27 cellular contexts compared by ENCODE assay signal in the genomic region with DNA sequence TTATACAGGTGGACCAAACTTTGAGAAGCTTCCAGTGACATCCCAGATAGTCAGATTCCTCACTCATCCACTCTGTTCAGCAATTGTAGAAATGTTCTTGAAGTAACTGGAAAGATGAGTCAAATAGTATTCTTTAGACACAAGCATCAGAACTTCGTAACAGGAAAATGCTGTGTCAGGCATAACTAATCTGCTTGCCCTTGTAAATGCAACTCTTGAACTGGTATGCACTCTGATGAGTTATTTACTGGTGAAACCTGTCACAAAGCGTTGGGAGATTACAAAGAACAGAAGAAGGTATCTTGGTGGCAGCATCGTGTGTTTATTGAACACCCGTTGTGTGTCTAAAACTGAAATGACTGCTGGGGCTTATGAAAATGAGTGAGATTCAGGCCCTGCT. TPM values are rescaled to one million over a fixed set of nuclear protein-coding genes. Genes with fewer than 3 reads are reported as not detected.
DNase-seq lines count a peak whose midpoint lies in the region; ATAC-seq, FAIRE-seq and TF ChIP-seq lines count a peak whose summit lies in the region.
"Had no signal": no experiment of that assay in that cellular context is flagged by ENCODE, and none has a peak within 500 bp of the region (broad histone marks: within the 10 kb centered on the region; RNA-seq: fewer than 3 reads in every experiment).

No MANE protein-coding gene starts in this region.

- H4K20me1 ChIP-seq in HepG2 (ENCODE audit: insufficient read depth, low read length) = no peaks in the 10 kb centered on the region

- 74% methylated on average over 4 of the region's 4 CpGs for WGBS in HepG2 (ENCODE audit: low lambda C conversion rate)

- intact Hi-C loops in Right ventricle myocardium superior (cut with DNase I) (no loop called here), HepG2 (cut with micrococcal nuclease; ENCODE audit: unreplicated experiment) (no loop called here), vagina (cut with DNase I) (no loop called here)

- POLR2A ChIA-PET in HepG2 (lab: Yijun Ruan, JAX) = interaction anchor here (1.0 to 1.5 kb wide), 2 partner anchors 9 to 16 kb away, joined by 3 to 5 read pairs; no protein-coding TSS in a partner anchor

- no peak for DNase-seq in Right ventricle myocardium superior
- no peak for DNase-seq in right atrium auricular region (ENCODE audit: low spot score)
- DNase-seq in fibroblast of villous mesenchyme (ENCODE audit: low read depth) = peak; percentile 48
- DNase-seq in HepG2 (ENCODE audit: low spot score) = no peak
- no peak for DNase-seq in vagina (ENCODE audit: extremely low spot score in 2 of 2)
- DNase-seq in retina = no peak
- DNase-seq in brain microvascular endothelial cell = no peak
- DNase-seq: activated naive CD4-positive, alpha-beta T cell; adrenal gland; C1 segment of cervical spinal cord; cortex of kidney; DND-41; endodermal cell; GOT3; NCI-H2029; NCI-H345; NCI-H774; spleen; stimulated activated CD4-positive, alpha-beta T cell treated with anti-CD3 and anti-CD28 coated beads, Interleukin-4, amount 100 ng/mL, for 1 hour; stimulated activated naive B cell treated with anti-CD40 and anti-IgM and Interleukin-4, amounts not matched to agents 10 μg/mL and 1 μg/mL and 100 μg/mL, for 72 hours had no signal

- FAIRE-seq in HepG2 (lab: Jason Lieb, UNC) = no peak

- no peak overlapping the region for H2AFZ ChIP-seq in HepG2 (ENCODE audit: low read length)

- no TSS peak for BruUV-seq in HepG2 (replicated peaks; lab: Mats Ljungman, UMichigan)

- TF ChIP-seq RAD21 in HepG2 (CRISPR knock-in tag; IDR thresholded peaks at IDR 0.05) = no peak

- in situ Hi-C loops in HepG2 (cut with HindIII; ENCODE audit: extremely low pct_ligation_motif_present, low pct_unique_long_range_greater_than_20kb) = no loop called here
- in situ Hi-C loops in brain microvascular endothelial cell (cut with HindIII; ENCODE audit: low pct_ligation_motif_present, low sequenced_read_pairs) = loop anchor here (25.0 kb wide), 1 partner anchor 99 kb away; no protein-coding TSS in a partner anchor

- H3K27me3 ChIP-seq in right atrium auricular region (no peaks in the 10 kb centered on the region), HepG2 (ENCODE audit: control insufficient read depth in 1 of 2, insufficient read depth in 2 of 2, low read length in 2 of 2) (no peaks in the 10 kb centered on the region), vagina (no peaks in the 10 kb centered on the region), brain microvascular endothelial cell (replicated peaks) (no peaks in the 10 kb centered on the region)
- H3K27me3 ChIP-seq: adrenal gland, breast epithelium, neutrophil, spleen, suprapubic skin had no signal

- H3K4me1 ChIP-seq in right atrium auricular region = peaks cover 0 to 21% of the 10 kb centered on the region in 2 donors
- peaks cover 48% of the 10 kb centered on the region for H3K4me1 ChIP-seq in HepG2 (ENCODE audit: insufficient read depth, low read length)
- H3K4me1 ChIP-seq in vagina = no peaks in the 10 kb centered on the region
- H3K4me1 ChIP-seq: adrenal gland, breast epithelium, suprapubic skin had no signal

- TF ChIP-seq POLR2A in HepG2 (IDR thresholded peaks at IDR 0.05; ENCODE audit: insufficient read depth in 1 of 2, low read depth in 2 of 2, low read length in 2 of 2) (no peak), vagina (IDR thresholded peaks at IDR 0.05) (no peak)

- no peaks in the 10 kb centered on the region for H3K79me2 ChIP-seq in HepG2 (ENCODE audit: insufficient read depth, low read length)

- H3K27ac ChIP-seq in right atrium auricular region (peak overlapping the region in 1 of 2 donors; percentile 76), HepG2 (ENCODE audit: extremely low read length, insufficient read depth, low read length) (no peak overlapping the region), vagina (peak overlapping the region; percentile 41), brain microvascular endothelial cell (no peak overlapping the region)
- H3K27ac ChIP-seq: adrenal gland, breast epithelium, KMS-11, neutrophil, RWPE1, spleen, suprapubic skin, VCaP had no signal

- TF ChIP-seq CTCF in right atrium auricular region (IDR thresholded peaks at IDR 0.05) = no peak
- no peak for TF ChIP-seq CTCF in fibroblast of villous mesenchyme (IDR thresholded peaks at IDR 0.05; ENCODE audit: insufficient read depth, low read depth, low read length)
- no peak for TF ChIP-seq CTCF in HepG2 (CRISPR knock-in tag; IDR thresholded peaks at IDR 0.05)
- no peak for TF ChIP-seq CTCF in vagina (IDR thresholded peaks at IDR 0.05)
- TF ChIP-seq CTCF in brain microvascular endothelial cell (IDR thresholded peaks at IDR 0.05; ENCODE audit: low read depth, low read length, missing control alignments) = no peak

- H3K9me3 ChIP-seq in right atrium auricular region (no peaks in the 10 kb centered on the region), HepG2 (ENCODE audit: low read length) (no peaks in the 10 kb centered on the region), vagina (no peaks in the 10 kb centered on the region)
- H3K9me3 ChIP-seq: adrenal gland, breast epithelium, neutrophil, spleen, suprapubic skin had no signal

- no peak for TF ChIP-seq EP300 in HepG2 (IDR thresholded peaks at IDR 0.05; ENCODE audit: low read depth in 2 of 2, low read length in 2 of 2)
- TF ChIP-seq EP300 in HepG2 (CRISPR knock-in tag; IDR thresholded peaks at IDR 0.05; ENCODE audit: borderline replicate concordance) = no peak

- H3K9ac ChIP-seq in HepG2 (ENCODE audit: insufficient read depth, low read depth, low read length) = no peak overlapping the region
- H3K9ac ChIP-seq: KMS-11 had no signal

- CTCF ChIA-PET in HepG2 (lab: Yijun Ruan, JAX; ENCODE audit: low intra/inter-chr PET ratio, low total read pairs) = no interaction called here

- no peak overlapping the region for H3K4me2 ChIP-seq in HepG2 (ENCODE audit: low read depth, low read length)
- H3K4me2 ChIP-seq: KMS-11 had no signal

- H3K36me3 ChIP-seq in right atrium auricular region (no peaks in the 10 kb centered on the region), HepG2 (replicated peaks in 1 of 2; ENCODE audit: control insufficient read depth in 1 of 2, insufficient read depth in 2 of 2, low read length in 2 of 2) (no peaks in the 10 kb centered on the region), vagina (no peaks in the 10 kb centered on the region), brain microvascular endothelial cell (replicated peaks) (no peaks in the 10 kb centered on the region)
- H3K36me3 ChIP-seq: adrenal gland, breast epithelium, suprapubic skin had no signal

- H3K4me3 ChIP-seq in right atrium auricular region (no peak overlapping the region), fibroblast of villous mesenchyme (ENCODE audit: low read depth, low read length) (no peak overlapping the region), HepG2 (replicated peaks in 1 of 3; ENCODE audit: insufficient read depth in 1 of 3, low read depth in 2 of 3, low read length in 3 of 3) (no peak overlapping the region), vagina (no peak overlapping the region), brain microvascular endothelial cell (ENCODE audit: low read depth, low read length) (no peak overlapping the region)
- H3K4me3 ChIP-seq: adrenal gland, breast epithelium, spleen, suprapubic skin had no signal

- peak; percentile 72 for ATAC-seq in Right ventricle myocardium superior (ENCODE audit: poor library complexity)
- no peak for ATAC-seq in HepG2
- no peak for ATAC-seq in GM21390 (IDR thresholded peaks at IDR 0.05; ENCODE audit: unreplicated experiment)
- ATAC-seq: stimulated activated naive B cell treated with anti-CD40 and anti-IgM and Interleukin-4, amounts not matched to agents 10 μg/mL and 1 μg/mL and 100 μg/mL, for 72 hours had no signal

TF ChIP-seq in HepG2, 621 proteins besides CTCF, POLR2A, EP300 and RAD21 (continues in another document):
- TF ChIP-seq RNF219 (CRISPR knock-in tag; IDR thresholded peaks at IDR 0.05) = no peak

RNA-seq across cellular contexts. Expression of gene DUSP6, which starts 10.8 kb away (rescaled TPM):
- total RNA-seq in Right ventricle myocardium superior (26.7 TPM), right atrium auricular region (10 to 100 TPM; 25.7 to 54.1 TPM), fibroblast of villous mesenchyme (68.9 and 75.1 TPM in 2 replicates), HepG2 (2016; rRNA removed; fragmentation: Illumina TruSeq; extraction: Trizol) (37.0 and 40.9 TPM in 2 replicates), vagina (51.1 TPM)
- total RNA-seq in HepG2 (2016; cell fraction: cytosol; rRNA removed; fragmentation: Illumina TruSeq; extraction: Trizol; ENCODE audit: low read depth) = 4.4 and 4.7 TPM in 2 replicates
- 36.2 and 41.6 TPM in 2 replicates for total RNA-seq in HepG2 (2016; cell fraction: insoluble cytoplasmic fraction; rRNA removed; fragmentation: Illumina TruSeq; extraction: Trizol)
- total RNA-seq in HepG2 (2016; cell fraction: membrane; rRNA removed; fragmentation: Illumina TruSeq; extraction: Trizol) = 13.7 and 14.2 TPM in 2 replicates
- 52.5 and 56.1 TPM in 2 replicates for total RNA-seq in HepG2 (2016; cell fraction: nucleus; rRNA removed; fragmentation: Illumina TruSeq; extraction: Trizol)
- polyA plus RNA-seq in HepG2 (2011; rRNA removed) = 161 and 175 TPM in 2 replicates
- 140 and 159 TPM in 2 replicates for polyA plus RNA-seq in HepG2 (2011; cell fraction: cytosol; rRNA removed)
- 198 and 204 TPM in 2 replicates for polyA plus RNA-seq in HepG2 (2011; cell fraction: nucleus; rRNA removed)
- 101 and 134 TPM in 2 replicates for polyA plus RNA-seq in HepG2 (2012)
- 1.2 and 1.4 TPM in 2 replicates for polyA plus RNA-seq in HepG2 (2016; cell fraction: cytosol; fragmentation: Illumina TruSeq; extraction: Trizol; ENCODE audit: low read depth)
- polyA plus RNA-seq in HepG2 (2016; cell fraction: insoluble cytoplasmic fraction; fragmentation: Illumina TruSeq; extraction: Trizol; ENCODE audit: low read depth) = 31.8 and 35.1 TPM in 2 replicates
- 4.5 and 5.5 TPM in 2 replicates for polyA plus RNA-seq in HepG2 (2016; cell fraction: membrane; fragmentation: Illumina TruSeq; extraction: Trizol; ENCODE audit: low read depth)
- 62.5 and 77.8 TPM in 2 replicates for polyA plus RNA-seq in HepG2 (2016; cell fraction: nucleus; fragmentation: Illumina TruSeq; extraction: Trizol; ENCODE audit: insufficient read depth, low read depth)
- 3.5 and 736 TPM in 2 replicates for polyA minus RNA-seq in HepG2 (2011; rRNA and poly(A)+ RNA removed; ENCODE audit: low replicate concordance)
- polyA minus RNA-seq in HepG2 (2011; cell fraction: cytosol; rRNA and poly(A)+ RNA removed) = 161 and 182 TPM in 2 replicates
- 194 and 220 TPM in 2 replicates for polyA minus RNA-seq in HepG2 (2011; cell fraction: nucleus; rRNA and poly(A)+ RNA removed)
